16 cellular contexts compared by ENCODE assay signal in genomic region chr17:74825952-74826713, GRCh38. TPM values are rescaled to one million over a fixed set of nuclear protein-coding genes. Genes with fewer than 3 reads are reported as not detected.
DNase-seq lines count a peak whose midpoint lies in the region; ATAC-seq and TF ChIP-seq lines count a peak whose summit lies in the region.
"Had no signal": no experiment of that assay in that cellular context is flagged by ENCODE, and none has a peak within 500 bp of the region (broad histone marks: within the 10 kb centered on the region; RNA-seq: fewer than 3 reads in every experiment).

No MANE protein-coding gene starts in this region.

- H3K9me3 ChIP-seq in BLaER1, result no peaks in the 10 kb centered on the region; the same call in 1 of the 2 replicates
- no peaks in the 10 kb centered on the region for H3K9me3 ChIP-seq in lower lobe of right lung
- H3K9me3 ChIP-seq: MG63, Peyer's patch had no signal

- peaks cover 63% of the 10 kb centered on the region for H3K4me1 ChIP-seq in BLaER1
- no peaks in the 10 kb centered on the region for H3K4me1 ChIP-seq in lower lobe of right lung
- H3K4me1 ChIP-seq: Peyer's patch had no signal

- no peak for ATAC-seq in lower lobe of right lung
- ATAC-seq: GM12878 had no signal

- H3K27ac Mint-ChIP-seq in osteocyte (ENCODE audit: unreplicated experiment), result no peak overlapping the region
- H3K27ac Mint-ChIP-seq in nephron progenitor cell, result no peak overlapping the region
- H3K27ac Mint-ChIP-seq: CD8-positive, alpha-beta memory T cell had no signal

- H3K36me3 Mint-ChIP-seq in osteocyte (ENCODE audit: unreplicated experiment) (peaks cover 7% of the 10 kb centered on the region), nephron progenitor cell (ENCODE audit: low read depth) (peaks cover 15% of the 10 kb centered on the region)

- H4K20me1 ChIP-seq in BLaER1, result no peaks in the 10 kb centered on the region; the same call in 1 of the 2 replicates

- no peak for TF ChIP-seq CTCF in osteocyte (IDR thresholded peaks at IDR 0.05)
- no peak for TF ChIP-seq CTCF in nephron progenitor cell (IDR thresholded peaks at IDR 0.05)
- TF ChIP-seq CTCF in lower lobe of right lung (IDR thresholded peaks at IDR 0.05), result no peak

- H3K4me3 Mint-ChIP-seq in osteocyte (ENCODE audit: unreplicated experiment), result no peak overlapping the region
- no peak overlapping the region for H3K4me3 Mint-ChIP-seq in nephron progenitor cell
- H3K4me3 Mint-ChIP-seq: CD8-positive, alpha-beta memory T cell had no signal

- H3K9me3 Mint-ChIP-seq in osteocyte (ENCODE audit: unreplicated experiment) (no peaks in the 10 kb centered on the region), nephron progenitor cell (no peaks in the 10 kb centered on the region)
- H3K9me3 Mint-ChIP-seq: CD8-positive, alpha-beta memory T cell had no signal

- H3K27ac ChIP-seq in BLaER1 (no peak overlapping the region), angular gyrus (ENCODE audit: low read depth, low read length) (peak overlapping the region; percentile 74), layer of hippocampus (ENCODE audit: low read depth, low read length) (peak overlapping the region; percentile 72), lower lobe of right lung (no peak overlapping the region)
- H3K27ac ChIP-seq: Peyer's patch had no signal

- H3K4me3 ChIP-seq in BLaER1 (no peak overlapping the region), lower lobe of right lung (no peak overlapping the region)
- H3K4me3 ChIP-seq: GM12878, MG63, Peyer's patch had no signal

- no peaks in the 10 kb centered on the region for H3K27me3 ChIP-seq in BLaER1
- H3K27me3 ChIP-seq in layer of hippocampus (ENCODE audit: control insufficient read depth, insufficient read depth, low read length), result no peaks in the 10 kb centered on the region
- H3K27me3 ChIP-seq in lower lobe of right lung (ENCODE audit: low read depth), result no peaks in the 10 kb centered on the region
- H3K27me3 ChIP-seq: MG63, Peyer's patch had no signal

- H3K36me3 ChIP-seq in BLaER1, result peaks cover 18% of the 10 kb centered on the region; the same call in 1 of the 2 replicates
- H3K36me3 ChIP-seq in lower lobe of right lung, result peaks cover 34% of the 10 kb centered on the region
- H3K36me3 ChIP-seq: Peyer's patch had no signal

- H3K27me3 Mint-ChIP-seq in osteocyte (ENCODE audit: unreplicated experiment), result no peaks in the 10 kb centered on the region
- peaks cover 6% of the 10 kb centered on the region for H3K27me3 Mint-ChIP-seq in nephron progenitor cell (ENCODE audit: low read depth, poor library complexity)
- H3K27me3 Mint-ChIP-seq: CD8-positive, alpha-beta memory T cell had no signal

- DNase-seq in NCI-H1694 treated with DMSO at 0.1 percent for 48 hours (lab: John Stamatoyannopoulos, UW), result peak; percentile 54
- DNase-seq in osteocyte (ENCODE audit: extremely low spot score, unreplicated experiment), result no peak
- no peak for DNase-seq in nephron progenitor cell
- DNase-seq in NCI-H187 treated with DMSO at 0.1 percent for 48 hours (lab: John Stamatoyannopoulos, UW), result no peak
- DNase-seq in lower lobe of right lung, result no peak
- DNase-seq: CD8-positive, alpha-beta memory T cell; DMS153; MG63; NCI-H1092 treated with DMSO at 0.1 percent for 48 hours; NCI-H2029; Peyer's patch; Right ventricle myocardium superior had no signal

- no peak overlapping the region for H3K9ac ChIP-seq in BLaER1

- H3K4me1 Mint-ChIP-seq in osteocyte (ENCODE audit: unreplicated experiment) (no peaks in the 10 kb centered on the region), nephron progenitor cell (peaks cover 70% of the 10 kb centered on the region)

- H3K4me2 ChIP-seq in BLaER1, result 0 out of 2 replicates have a peak overlapping the region, but pooled peaks have one; percentile 21

- intact Hi-C loops in lower lobe of right lung (cut with DNase I), result no loop called here

RNA-seq across cellular contexts. Expression of gene GRIN2C, which starts 33.6 kb away (rescaled TPM):
- total RNA-seq in osteocyte, result 0.10 and 0.13 TPM in 2 replicates
- 0.83 TPM for total RNA-seq in lower lobe of right lung
- total RNA-seq: CD8-positive, alpha-beta memory T cell had no signal

RNA-seq across cellular contexts. Expression of gene FDXR, which starts 46.7 kb away (rescaled TPM):
- total RNA-seq in osteocyte (9.1 and 11.2 TPM in 2 replicates), lower lobe of right lung (12.6 TPM)

RNA-seq across cellular contexts. Expression of gene NAT9, which starts 50.0 kb away (rescaled TPM):
- total RNA-seq in osteocyte (48.6 and 52.5 TPM in 2 replicates), lower lobe of right lung (48.6 TPM)

Comparison
In these comparisons a context has a peak if more than half of its experiments do, and no peak if none do; other contexts are left out.
1. H3K27ac ChIP-seq: peak in angular gyrus (single experiment) and layer of hippocampus (single experiment); none in BLaER1 (single experiment) and lower lobe of right lung (single experiment).